Comparison of ENCODE assay signal across 8 cellular contexts in genomic region chr2:36597532-36598377, GRCh38. TPM values are rescaled to one million over a fixed set of nuclear protein-coding genes. Genes with fewer than 3 reads are reported as not detected.
A peak's percentile ranks its signal among the peaks of the same experiment; 100 is the strongest.
DNase-seq lines count a peak whose midpoint lies in the region; ATAC-seq lines count a peak whose summit lies in the region.

A gene with protein sequence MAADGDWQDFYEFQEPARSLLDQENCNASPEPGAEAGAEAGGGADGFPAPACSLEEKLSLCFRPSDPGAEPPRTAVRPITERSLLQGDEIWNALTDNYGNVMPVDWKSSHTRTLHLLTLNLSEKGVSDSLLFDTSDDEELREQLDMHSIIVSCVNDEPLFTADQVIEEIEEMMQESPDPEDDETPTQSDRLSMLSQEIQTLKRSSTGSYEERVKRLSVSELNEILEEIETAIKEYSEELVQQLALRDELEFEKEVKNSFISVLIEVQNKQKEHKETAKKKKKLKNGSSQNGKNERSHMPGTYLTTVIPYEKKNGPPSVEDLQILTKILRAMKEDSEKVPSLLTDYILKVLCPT (minus strand): TSS chr2:36598168. CDS start chr2:36598142, 26 bp downstream.

- H3K79me1 ChIP-seq in mesenchymal stem cell (replicated peaks; ENCODE audit: low read length, poor library complexity, severe bottlenecking), result peaks cover 14% of the 10 kb centered on the region

- peak within 1 kb of the TSS; percentile 63 for H4K8ac ChIP-seq in mesenchymal stem cell (ENCODE audit: low read length)

- peak within 1 kb of the TSS; percentile 54 for H3K9ac ChIP-seq in endocrine pancreas (ENCODE audit: control insufficient read depth, insufficient read depth, low read length)
- peak within 1 kb of the TSS; percentile 86 for H3K9ac ChIP-seq in mesenchymal stem cell (ENCODE audit: low read length)

- peak; percentile 49 to 66 (median 51) for DNase-seq in CD4-positive, alpha-beta memory T cell
- peak; percentile 50 to 73 for DNase-seq in NOMO-1 (lab: John Stamatoyannopoulos, UW; ENCODE audit: unreplicated experiment in 2 of 2)
- DNase-seq in activated CD8-positive, alpha-beta memory T cell treated with anti-CD3 and anti-CD28 coated beads, Interleukin-2, amount 10 ng/mL, durations not matched to agents 7 days and 5 days, result peak; percentile 81
- DNase-seq in mesenchymal stem cell, result peak; percentile 79
- DNase-seq in stimulated activated CD8-positive, alpha-beta memory T cell treated with anti-CD3 and anti-CD28 coated beads, Interleukin-15, amount 100 ng/mL, for 24 hours (ENCODE audit: low read depth), result peak; percentile 40

- H2AK5ac ChIP-seq in mesenchymal stem cell (ENCODE audit: low read length, severe bottlenecking), result no peak within 1 kb of the TSS

- H3K27ac Mint-ChIP-seq in CD4-positive, alpha-beta memory T cell, result peak within 1 kb of the TSS; percentile 52 to 92 (median 82)
- H3K27ac Mint-ChIP-seq in activated CD8-positive, alpha-beta memory T cell treated with anti-CD3 and anti-CD28 coated beads, Interleukin-2, amount 10 ng/mL, durations not matched to agents 7 days and 5 days, result peak within 1 kb of the TSS; percentile 88

- peak within 1 kb of the TSS; percentile 99 for H2BK120ac ChIP-seq in mesenchymal stem cell (ENCODE audit: low read depth, low read length)

- H2BK12ac ChIP-seq in mesenchymal stem cell (ENCODE audit: low read length in 2 of 2), result peak within 1 kb of the TSS in 1 of 2 experiments; percentile 31

- peak within 1 kb of the TSS; percentile 96 for H4K91ac ChIP-seq in mesenchymal stem cell (ENCODE audit: low read length)

- intact Hi-C loops in CD4-positive, alpha-beta memory T cell (cut with micrococcal nuclease), result no loop called here

- peaks cover 31 to 44% (median 38%) of the 10 kb centered on the region in 4 donors for H3K4me1 Mint-ChIP-seq in CD4-positive, alpha-beta memory T cell
- peaks cover 16% of the 10 kb centered on the region for H3K4me1 Mint-ChIP-seq in activated CD8-positive, alpha-beta memory T cell treated with anti-CD3 and anti-CD28 coated beads, Interleukin-2, amount 10 ng/mL, durations not matched to agents 7 days and 5 days

- peak within 1 kb of the TSS; percentile 71 for H3K4me2 ChIP-seq in mesenchymal stem cell (ENCODE audit: low read length, poor library complexity, severe bottlenecking)

- H2AFZ ChIP-seq in mesenchymal stem cell (ENCODE audit: low read depth, low read length), result peak within 1 kb of the TSS; percentile 42

- H3K36me3 ChIP-seq in CD4-positive, alpha-beta memory T cell (ENCODE audit: insufficient read depth, low read length), result no peaks in the 10 kb centered on the region
- H3K36me3 ChIP-seq in endocrine pancreas (ENCODE audit: control insufficient read depth, insufficient read depth, low read length) (no peaks in the 10 kb centered on the region), mesenchymal stem cell (ENCODE audit: control insufficient read depth in 1 of 2, insufficient read depth in 2 of 2, low read depth in 1 of 2, low read length in 2 of 2) (peaks cover 4 to 14% of the 10 kb centered on the region in 2 experiments)

- peak within 1 kb of the TSS; percentile 89 to 97 for H3K18ac ChIP-seq in mesenchymal stem cell (ENCODE audit: low read depth in 1 of 2, low read length in 2 of 2)

- H3K4me1 ChIP-seq in CD4-positive, alpha-beta memory T cell (ENCODE audit: insufficient read depth, low read length), result peaks cover 17% of the 10 kb centered on the region
- peaks cover 3% of the 10 kb centered on the region for H3K4me1 ChIP-seq in endocrine pancreas (ENCODE audit: control insufficient read depth, insufficient read depth, low read length)
- H3K4me1 ChIP-seq in mesenchymal stem cell (ENCODE audit: control insufficient read depth, insufficient read depth, low read depth, low read length), result peaks cover 9% of the 10 kb centered on the region

- H3K36me3 Mint-ChIP-seq in CD4-positive, alpha-beta memory T cell, result peaks cover 0 to 4% of the 10 kb centered on the region in 2 donors
- peaks cover 1% of the 10 kb centered on the region for H3K36me3 Mint-ChIP-seq in activated CD8-positive, alpha-beta memory T cell treated with anti-CD3 and anti-CD28 coated beads, Interleukin-2, amount 10 ng/mL, durations not matched to agents 7 days and 5 days

- peak within 1 kb of the TSS; percentile 89 to 98 (median 93) for H3K4me3 Mint-ChIP-seq in CD4-positive, alpha-beta memory T cell
- peak within 1 kb of the TSS; percentile 82 for H3K4me3 Mint-ChIP-seq in activated CD8-positive, alpha-beta memory T cell treated with anti-CD3 and anti-CD28 coated beads, Interleukin-2, amount 10 ng/mL, durations not matched to agents 7 days and 5 days

- ATAC-seq in GM19395 (IDR thresholded peaks at IDR 0.05; ENCODE audit: unreplicated experiment) (peak; percentile 98), HG03521 (IDR thresholded peaks at IDR 0.05; ENCODE audit: unreplicated experiment) (peak; percentile 99)
- ATAC-seq in activated CD8-positive, alpha-beta memory T cell treated with anti-CD3 and anti-CD28 coated beads, Interleukin-2, amount 10 ng/mL, durations not matched to agents 7 days and 5 days, result peak; percentile 98

- no peaks in the 10 kb centered on the region for H3K9me3 Mint-ChIP-seq in CD4-positive, alpha-beta memory T cell
- H3K9me3 Mint-ChIP-seq in activated CD8-positive, alpha-beta memory T cell treated with anti-CD3 and anti-CD28 coated beads, Interleukin-2, amount 10 ng/mL, durations not matched to agents 7 days and 5 days (ENCODE audit: low read depth), result no peaks in the 10 kb centered on the region

- H3K4ac ChIP-seq in mesenchymal stem cell (ENCODE audit: low read depth in 1 of 2, low read length in 2 of 2), result peak within 1 kb of the TSS in 1 of 2 experiments; percentile 41

- H3K27me3 ChIP-seq in CD4-positive, alpha-beta memory T cell (ENCODE audit: insufficient read depth, low read length), result no peaks in the 10 kb centered on the region
- H3K27me3 ChIP-seq in endocrine pancreas (ENCODE audit: control insufficient read depth, insufficient read depth, low read length), result no peaks in the 10 kb centered on the region
- no peaks in the 10 kb centered on the region for H3K27me3 ChIP-seq in mesenchymal stem cell (ENCODE audit: control insufficient read depth in 1 of 2, insufficient read depth in 1 of 2, low read length in 2 of 2)

- peak within 1 kb of the TSS; percentile 86 for H2BK5ac ChIP-seq in mesenchymal stem cell (ENCODE audit: low read depth, low read length, poor library complexity, severe bottlenecking)

- no peaks in the 10 kb centered on the region for H3K27me3 Mint-ChIP-seq in CD4-positive, alpha-beta memory T cell
- H3K27me3 Mint-ChIP-seq in activated CD8-positive, alpha-beta memory T cell treated with anti-CD3 and anti-CD28 coated beads, Interleukin-2, amount 10 ng/mL, durations not matched to agents 7 days and 5 days, result no peaks in the 10 kb centered on the region

- CTCF ChIA-PET in CD4-positive, alpha-beta memory T cell (lab: Charles Lee; ENCODE audit: partially characterized antibody), result interaction anchor here (0.6 kb wide), 1 partner anchor 212 kb away, joined by 3 read pairs; no protein-coding TSS in a partner anchor
- CTCF ChIA-PET in activated CD8-positive, alpha-beta memory T cell treated with anti-CD3 and anti-CD28 coated beads, Interleukin-2, amount 10 ng/mL, durations not matched to agents 7 days and 5 days (lab: Charles Lee), result no interaction called here

- no peaks in the 10 kb centered on the region for H3K9me3 ChIP-seq in CD4-positive, alpha-beta memory T cell (ENCODE audit: control insufficient read depth in 1 of 2, low read length in 2 of 2)
- H3K9me3 ChIP-seq in endocrine pancreas (ENCODE audit: control insufficient read depth, low read length) (no peaks in the 10 kb centered on the region), mesenchymal stem cell (ENCODE audit: control insufficient read depth, low read length) (no peaks in the 10 kb centered on the region)

- POLR2A ChIA-PET in CD4-positive, alpha-beta memory T cell (lab: Charles Lee; ENCODE audit: partially characterized antibody), result interaction anchor here (1.2 kb wide), 1 partner anchor 13 kb away, joined by 3 read pairs; no protein-coding TSS in a partner anchor

- H2BK15ac ChIP-seq in mesenchymal stem cell (ENCODE audit: low read depth, poor library complexity, severe bottlenecking), result no peak within 1 kb of the TSS

- H3K27ac ChIP-seq in CD4-positive, alpha-beta memory T cell (ENCODE audit: low read depth, low read length), result peak within 1 kb of the TSS; percentile 61
- H3K27ac ChIP-seq in mesenchymal stem cell (ENCODE audit: low read length, poor library complexity, severe bottlenecking), result peak within 1 kb of the TSS; percentile 40

- WGBS in mesenchymal stem cell, result under 1% methylated on average over 70 of the region's 81 CpGs

- H3K4me3 ChIP-seq in CD4-positive, alpha-beta memory T cell (ENCODE audit: low read length in 2 of 2), result peak within 1 kb of the TSS; percentile 48 to 60
- H3K4me3 ChIP-seq in endocrine pancreas (ENCODE audit: control insufficient read depth, insufficient read depth, low read length), result peak within 1 kb of the TSS; percentile 74
- peak within 1 kb of the TSS; percentile 93 to 97 for H3K4me3 ChIP-seq in mesenchymal stem cell (ENCODE audit: insufficient read depth in 1 of 2, low read depth in 1 of 2, low read length in 2 of 2)

- peak within 1 kb of the TSS; percentile 92 to 97 for H3K14ac ChIP-seq in mesenchymal stem cell (ENCODE audit: low read length in 2 of 2)

- peak within 1 kb of the TSS in 1 of 2 experiments; percentile 83 for H3K23ac ChIP-seq in mesenchymal stem cell (ENCODE audit: low read length in 2 of 2)

RNA-seq across cellular contexts. Expression of the gene that starts here (rescaled TPM):
- total RNA-seq in CD4-positive, alpha-beta memory T cell, result 10 to 100 TPM; 13.4 to 14.7 TPM
- 1 to 10 TPM; 1.6 to 1.9 TPM for polyA plus RNA-seq in CD4-positive, alpha-beta memory T cell
- 10 to 100 TPM in 1 of 2 experiments, 1 to 10 TPM in 1; 9.9 to 13.3 TPM for total RNA-seq in activated CD8-positive, alpha-beta memory T cell treated with anti-CD3 and anti-CD28 coated beads, Interleukin-2, amount 10 ng/mL, durations not matched to agents 7 days and 5 days
- polyA plus RNA-seq in mesenchymal stem cell (2013, experiment 1 of 2), result 84.1 TPM
- 88.8 TPM for polyA plus RNA-seq in mesenchymal stem cell (2013, experiment 2 of 2)

Comparison
In these comparisons a context has a peak if more than half of its experiments do, and no peak if none do; other contexts are left out.
1. Peak in every context shown above with its lines: DNase-seq, ATAC-seq, H3K4me3 ChIP-seq and H3K27ac ChIP-seq.